28 cellular contexts compared by ENCODE assay signal in genomic region chr14:51668870-51669269, GRCh38.
"Had no signal": no experiment of that assay in that cellular context is flagged by ENCODE, and none has a peak within 500 bp of the region (broad histone marks: within the 10 kb centered on the region; RNA-seq: fewer than 3 reads in every experiment).

No MANE protein-coding gene starts in this region.

- H3K36me3 ChIP-seq: breast epithelium, gastroesophageal sphincter, right lobe of liver, upper lobe of left lung had no signal

- H3K36me3 Mint-ChIP-seq: activated naive CD8-positive, alpha-beta T cell; natural killer cell treated with Interleukin-12 subunit alpha and Interleukin-12 subunit beta and Interleukin-15 and Interleukin-18, amount 100 ng/mL, for 72 hours; stimulated activated memory B cell treated with anti-CD40 and anti-IgM and Interleukin-4, amounts not matched to agents 10 μg/mL and 1 μg/mL and 100 μg/mL, for 72 hours had no signal

- FAIRE-seq: colon, endometrium, keratinocyte had no signal

- H3K27me3 Mint-ChIP-seq: activated CD4-positive, alpha-beta T cell treated with anti-CD3 and anti-CD28 coated beads for 36 hours; progenitor cell of endocrine pancreas; stimulated activated naive CD8-positive, alpha-beta T cell treated with anti-CD3 and anti-CD28 coated beads, Interleukin-15, amount 100 ng/mL, for 72 hours had no signal

- H3K9me3 Mint-ChIP-seq: natural killer cell treated with Interleukin-12 subunit alpha and Interleukin-12 subunit beta and Interleukin-15 and Interleukin-18, amount 100 ng/mL, for 72 hours had no signal

- H3K27me3 ChIP-seq: breast epithelium, esophagus squamous epithelium, gastroesophageal sphincter, hepatocyte, right lobe of liver, upper lobe of left lung had no signal

- H3K4me1 ChIP-seq: breast epithelium, right lobe of liver, upper lobe of left lung had no signal

- H2AFZ ChIP-seq: hepatocyte had no signal

- H3K4me1 Mint-ChIP-seq: activated CD4-positive, alpha-beta T cell treated with anti-CD3 and anti-CD28 coated beads for 36 hours; activated CD8-positive, alpha-beta memory T cell treated with anti-CD3 and anti-CD28 coated beads, Interleukin-2, amount 10 ng/mL, durations not matched to agents 7 days and 5 days; stimulated activated memory B cell treated with anti-CD40 and anti-IgM and Interleukin-4, amounts not matched to agents 10 μg/mL and 1 μg/mL and 100 μg/mL, for 72 hours; stimulated activated naive CD8-positive, alpha-beta T cell treated with anti-CD3 and anti-CD28 coated beads, Interleukin-15, amount 100 ng/mL, for 72 hours had no signal

- H3K27ac ChIP-seq: breast epithelium, epithelial cell of prostate, esophagus squamous epithelium, gastroesophageal sphincter, hepatocyte, right lobe of liver, upper lobe of left lung had no signal

- H3K27ac Mint-ChIP-seq: activated CD4-positive, alpha-beta T cell treated with anti-CD3 and anti-CD28 coated beads for 36 hours; activated CD8-positive, alpha-beta memory T cell treated with anti-CD3 and anti-CD28 coated beads, Interleukin-2, amount 10 ng/mL, durations not matched to agents 7 days and 5 days; activated CD8-positive, alpha-beta T cell treated with anti-CD3 and anti-CD28 coated beads, Interleukin-2, amount 10 ng/mL, durations not matched to agents 7 days and 5 days; activated naive CD8-positive, alpha-beta T cell; activated T-cell treated with anti-CD3 and anti-CD28 coated beads, Interleukin-2, amount 50 U/mL, for 72 hours; natural killer cell treated with Interleukin-12 subunit alpha and Interleukin-12 subunit beta and Interleukin-15 and Interleukin-18, amount 100 ng/mL, for 72 hours; progenitor cell of endocrine pancreas; stimulated activated memory B cell treated with anti-CD40 and anti-IgM and Interleukin-4, amounts not matched to agents 10 μg/mL and 1 μg/mL and 100 μg/mL, for 72 hours; stimulated activated naive CD8-positive, alpha-beta T cell treated with anti-CD3 and anti-CD28 coated beads, Interleukin-15, amount 100 ng/mL, for 72 hours had no signal

- DNase-seq: activated CD4-positive, alpha-beta T cell treated with anti-CD3 and anti-CD28 coated beads for 36 hours; activated CD4-positive, CD25-positive, alpha-beta regulatory T cell; activated CD8-positive, alpha-beta memory T cell treated with anti-CD3 and anti-CD28 coated beads, Interleukin-2, amount 10 ng/mL, durations not matched to agents 7 days and 5 days; activated CD8-positive, alpha-beta T cell treated with anti-CD3 and anti-CD28 coated beads, Interleukin-2, amount 10 ng/mL, durations not matched to agents 7 days and 5 days; activated naive CD4-positive, alpha-beta T cell; activated T-cell treated with anti-CD3 and anti-CD28 coated beads, Interleukin-2, amount 50 U/mL, for 72 hours; central memory CD4-positive, alpha-beta T cell; effector CD8-positive, alpha-beta T cell; esophagus squamous epithelium; left cardiac atrium; left ventricle myocardium superior; mucosa of descending colon; right lobe of liver; stimulated activated CD4-positive, alpha-beta T cell treated with anti-CD3 and anti-CD28 coated beads, Interleukin-4, amount 100 ng/mL, for 24 hours; stimulated activated naive CD8-positive, alpha-beta T cell treated with anti-CD3 and anti-CD28 coated beads, Interleukin-15, amount 100 ng/mL, for 72 hours; substantia nigra; upper lobe of left lung had no signal

- H3K4me3 ChIP-seq: breast epithelium, esophagus squamous epithelium, gastroesophageal sphincter, hepatocyte, mucosa of descending colon, right lobe of liver, upper lobe of left lung had no signal

- H3K4me3 Mint-ChIP-seq: activated CD4-positive, alpha-beta T cell treated with anti-CD3 and anti-CD28 coated beads for 36 hours; activated CD8-positive, alpha-beta memory T cell treated with anti-CD3 and anti-CD28 coated beads, Interleukin-2, amount 10 ng/mL, durations not matched to agents 7 days and 5 days; activated CD8-positive, alpha-beta T cell treated with anti-CD3 and anti-CD28 coated beads, Interleukin-2, amount 10 ng/mL, durations not matched to agents 7 days and 5 days; activated naive CD8-positive, alpha-beta T cell; activated T-cell treated with anti-CD3 and anti-CD28 coated beads, Interleukin-2, amount 50 U/mL, for 72 hours; natural killer cell treated with Interleukin-12 subunit alpha and Interleukin-12 subunit beta and Interleukin-15 and Interleukin-18, amount 100 ng/mL, for 72 hours; stimulated activated memory B cell treated with anti-CD40 and anti-IgM and Interleukin-4, amounts not matched to agents 10 μg/mL and 1 μg/mL and 100 μg/mL, for 72 hours; stimulated activated naive CD8-positive, alpha-beta T cell treated with anti-CD3 and anti-CD28 coated beads, Interleukin-15, amount 100 ng/mL, for 72 hours had no signal
